ENCODE assay signal across 20 cellular contexts in the genomic region with DNA sequence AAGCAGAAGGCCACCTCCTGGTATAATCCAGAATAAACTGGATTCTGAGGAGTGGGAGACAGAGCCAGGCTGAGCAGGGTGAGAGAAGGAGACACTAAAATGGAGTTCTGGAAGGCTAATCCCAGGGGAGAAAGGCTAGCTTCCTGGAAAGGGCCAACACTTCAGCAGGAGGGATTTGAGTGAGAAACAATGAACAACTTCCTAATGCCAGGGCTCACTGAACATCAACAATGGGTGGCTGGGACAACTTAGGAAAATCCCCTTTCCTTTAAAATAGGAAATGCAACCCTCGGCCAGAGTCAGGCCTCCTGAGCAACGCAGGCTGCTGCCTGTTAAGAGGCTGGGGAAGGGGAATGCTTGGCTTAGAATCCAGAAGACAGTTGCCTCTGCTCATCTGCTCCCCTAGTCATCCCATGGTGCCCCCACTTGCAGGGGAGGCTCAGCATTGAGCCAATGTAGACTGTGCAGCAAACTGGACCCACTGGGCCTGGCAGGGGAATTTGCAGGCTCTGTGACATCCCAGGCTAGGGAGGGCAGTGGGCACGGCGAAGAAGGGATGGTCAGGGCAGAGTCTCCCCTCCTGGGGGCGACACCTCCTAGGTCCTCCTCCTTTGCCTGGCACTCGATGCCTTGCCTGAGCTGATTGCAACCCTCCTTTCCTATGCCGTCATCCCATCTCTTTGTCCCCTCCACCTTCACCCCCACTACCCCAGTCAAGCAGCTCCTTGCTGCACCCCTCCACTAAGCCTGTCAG.
DNase-seq lines count a peak whose midpoint lies in the region; ATAC-seq and TF ChIP-seq lines count a peak whose summit lies in the region.
"Had no signal": no experiment of that assay in that cellular context is flagged by ENCODE, and none has a peak within 500 bp of the region (broad histone marks: within the 10 kb centered on the region; RNA-seq: fewer than 3 reads in every experiment).

No MANE protein-coding gene starts in this region.

- H3K27me3 ChIP-seq in lower lobe of right lung (ENCODE audit: low read depth): no peaks in the 10 kb centered on the region
- H3K27me3 ChIP-seq in stomach: no peaks in the 10 kb centered on the region
- H3K27me3 ChIP-seq: MG63, testis had no signal

- TF ChIP-seq POLR2A in stomach (IDR thresholded peaks at IDR 0.05): no peak

- POLR2A ChIA-PET in WTC11 (lab: Charles Lee): no interaction called here

- no peaks in the 10 kb centered on the region for H3K36me3 Mint-ChIP-seq in WTC11
- H3K36me3 Mint-ChIP-seq: natural killer cell treated with Interleukin-12 subunit alpha and Interleukin-12 subunit beta and Interleukin-15 and Interleukin-18, amount 100 ng/mL, for 72 hours had no signal

- no peaks in the 10 kb centered on the region for H3K27me3 Mint-ChIP-seq in WTC11 (ENCODE audit: low read depth)
- H3K27me3 Mint-ChIP-seq: natural killer cell treated with Interleukin-12 subunit alpha and Interleukin-12 subunit beta and Interleukin-15 and Interleukin-18, amount 100 ng/mL, for 72 hours had no signal

- no peak overlapping the region for H3K4me3 ChIP-seq in lower lobe of right lung
- H3K4me3 ChIP-seq in stomach: no peak overlapping the region
- H3K4me3 ChIP-seq: MG63, SK-N-MC, testis had no signal

- H3K4me1 Mint-ChIP-seq in WTC11: peaks cover 6% of the 10 kb centered on the region; the same call in 1 of the 2 replicates

- H3K27ac ChIP-seq in lower lobe of right lung (peak overlapping the region; percentile 31), stomach (peak overlapping the region in 4 of 5 donors; percentile 26 to 41 (median 32))
- H3K27ac ChIP-seq: SK-N-MC, testis had no signal

- CTCF ChIA-PET in WTC11 (lab: Charles Lee): interaction anchor here (0.8 to 1.2 kb wide), 4 partner anchors 16 to 174 kb away, joined by 3 to 4 read pairs (median 4); no protein-coding TSS in a partner anchor

- H3K27ac Mint-ChIP-seq in WTC11: peak overlapping the region; percentile 47; the same call in 1 of the 2 replicates

- no peaks in the 10 kb centered on the region for H3K9me3 Mint-ChIP-seq in WTC11
- H3K9me3 Mint-ChIP-seq: natural killer cell treated with Interleukin-12 subunit alpha and Interleukin-12 subunit beta and Interleukin-15 and Interleukin-18, amount 100 ng/mL, for 72 hours had no signal

- ATAC-seq in WTC11: no peak
- ATAC-seq in lower lobe of right lung: no peak
- ATAC-seq in GM19328 (IDR thresholded peaks at IDR 0.05; ENCODE audit: unreplicated experiment): no peak
- ATAC-seq: natural killer cell treated with Interleukin-12 subunit alpha and Interleukin-12 subunit beta and Interleukin-15 and Interleukin-18, amount 100 ng/mL, for 72 hours had no signal

- 73 to 82% (median 73%) methylated on average over 7 of the region's 7 CpGs for WGBS in stomach, 5 donors

- H3K36me3 ChIP-seq in lower lobe of right lung (peaks cover 98% of the 10 kb centered on the region), stomach (peaks cover 50 to 99% (median 81%) of the 10 kb centered on the region in 4 donors)

- no peak for DNase-seq in WTC11 (ENCODE audit: low spot score)
- peak; percentile 82 for DNase-seq in dermis blood vessel endothelial cell
- peak; percentile 25 for DNase-seq in lower lobe of right lung
- DNase-seq in stomach: no peak
- no peak for DNase-seq in NCI-H1436 (lab: John Stamatoyannopoulos, UW)
- DNase-seq in SIG-M5 treated with dmso at 0.1 percent for 504 hours (lab: John Stamatoyannopoulos, UW; ENCODE audit: unreplicated experiment): no peak
- DNase-seq in NCI-H146 treated with DMSO at 0.1 percent for 48 hours (lab: John Stamatoyannopoulos, UW; ENCODE audit: unreplicated experiment): no peak
- DNase-seq: activated naive CD4-positive, alpha-beta T cell treated with Interleukin-2 at 50 U/mL for 16 hours; effector CD8-positive, alpha-beta T cell; HCEC 1CT; mammary epithelial cell; MG63; NCI-H1930; NCI-H510A; stimulated activated CD4-positive, alpha-beta T cell treated with anti-CD3 and anti-CD28 coated beads, Interleukin-2, amount 100 ng/mL, for 24 hours; T1000; testis had no signal

- H3K4me3 Mint-ChIP-seq in WTC11: no peak overlapping the region
- H3K4me3 Mint-ChIP-seq: natural killer cell treated with Interleukin-12 subunit alpha and Interleukin-12 subunit beta and Interleukin-15 and Interleukin-18, amount 100 ng/mL, for 72 hours had no signal

- no peaks in the 10 kb centered on the region for H3K9me3 ChIP-seq in lower lobe of right lung
- H3K9me3 ChIP-seq in stomach: no peaks in the 10 kb centered on the region
- H3K9me3 ChIP-seq: MG63, testis had no signal

- H3K4me1 ChIP-seq in lower lobe of right lung: peaks cover 88% of the 10 kb centered on the region
- peaks cover 19 to 87% (median 45%) of the 10 kb centered on the region in 4 donors for H3K4me1 ChIP-seq in stomach

- no peak for TF ChIP-seq EP300 in stomach (IDR thresholded peaks at IDR 0.05)

- intact Hi-C loops in lower lobe of right lung (cut with DNase I) (no loop called here), stomach (cut with DNase I; ENCODE audit: low total_unique reads) (no loop called here)

- TF ChIP-seq CTCF in WTC11 (IDR thresholded peaks at IDR 0.05): no peak
- no peak for TF ChIP-seq CTCF in lower lobe of right lung (IDR thresholded peaks at IDR 0.05)
- no peak for TF ChIP-seq CTCF in stomach (IDR thresholded peaks at IDR 0.05)

TF ChIP-seq in WTC11, 78 proteins besides CTCF, POLR2A, EP300 and RAD21:
- TF ChIP-seq SOX15 (CRISPR knock-in tag; IDR thresholded peaks at IDR 0.05) (no peak), CREB1 (CRISPR knock-in tag; IDR thresholded peaks at IDR 0.05) (no peak), ZBTB21 (CRISPR knock-in tag; IDR thresholded peaks at IDR 0.05; ENCODE audit: borderline replicate concordance) (no peak), FOXP1 (CRISPR knock-in tag; IDR thresholded peaks at IDR 0.05; ENCODE audit: borderline replicate concordance) (no peak), NFE2L1 (CRISPR knock-in tag; IDR thresholded peaks at IDR 0.05) (no peak), ZNF317 (CRISPR knock-in tag; IDR thresholded peaks at IDR 0.05; ENCODE audit: borderline replicate concordance, low read depth) (no peak), ESRRA (CRISPR knock-in tag; IDR thresholded peaks at IDR 0.05; ENCODE audit: borderline replicate concordance) (no peak), TCF7 (CRISPR knock-in tag; IDR thresholded peaks at IDR 0.05; ENCODE audit: low read depth) (no peak)
- TF ChIP-seq, protein P1, sequence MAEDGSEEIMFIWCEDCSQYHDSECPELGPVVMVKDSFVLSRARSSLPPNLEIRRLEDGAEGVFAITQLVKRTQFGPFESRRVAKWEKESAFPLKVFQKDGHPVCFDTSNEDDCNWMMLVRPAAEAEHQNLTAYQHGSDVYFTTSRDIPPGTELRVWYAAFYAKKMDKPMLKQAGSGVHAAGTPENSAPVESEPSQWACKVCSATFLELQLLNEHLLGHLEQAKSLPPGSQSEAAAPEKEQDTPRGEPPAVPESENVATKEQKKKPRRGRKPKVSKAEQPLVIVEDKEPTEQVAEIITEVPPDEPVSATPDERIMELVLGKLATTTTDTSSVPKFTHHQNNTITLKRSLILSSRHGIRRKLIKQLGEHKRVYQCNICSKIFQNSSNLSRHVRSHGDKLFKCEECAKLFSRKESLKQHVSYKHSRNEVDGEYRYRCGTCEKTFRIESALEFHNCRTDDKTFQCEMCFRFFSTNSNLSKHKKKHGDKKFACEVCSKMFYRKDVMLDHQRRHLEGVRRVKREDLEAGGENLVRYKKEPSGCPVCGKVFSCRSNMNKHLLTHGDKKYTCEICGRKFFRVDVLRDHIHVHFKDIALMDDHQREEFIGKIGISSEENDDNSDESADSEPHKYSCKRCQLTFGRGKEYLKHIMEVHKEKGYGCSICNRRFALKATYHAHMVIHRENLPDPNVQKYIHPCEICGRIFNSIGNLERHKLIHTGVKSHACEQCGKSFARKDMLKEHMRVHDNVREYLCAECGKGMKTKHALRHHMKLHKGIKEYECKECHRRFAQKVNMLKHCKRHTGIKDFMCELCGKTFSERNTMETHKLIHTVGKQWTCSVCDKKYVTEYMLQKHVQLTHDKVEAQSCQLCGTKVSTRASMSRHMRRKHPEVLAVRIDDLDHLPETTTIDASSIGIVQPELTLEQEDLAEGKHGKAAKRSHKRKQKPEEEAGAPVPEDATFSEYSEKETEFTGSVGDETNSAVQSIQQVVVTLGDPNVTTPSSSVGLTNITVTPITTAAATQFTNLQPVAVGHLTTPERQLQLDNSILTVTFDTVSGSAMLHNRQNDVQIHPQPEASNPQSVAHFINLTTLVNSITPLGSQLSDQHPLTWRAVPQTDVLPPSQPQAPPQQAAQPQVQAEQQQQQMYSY (CRISPR knock-in tag; IDR thresholded peaks at IDR 0.05): no peak
- TF ChIP-seq, protein P2, sequence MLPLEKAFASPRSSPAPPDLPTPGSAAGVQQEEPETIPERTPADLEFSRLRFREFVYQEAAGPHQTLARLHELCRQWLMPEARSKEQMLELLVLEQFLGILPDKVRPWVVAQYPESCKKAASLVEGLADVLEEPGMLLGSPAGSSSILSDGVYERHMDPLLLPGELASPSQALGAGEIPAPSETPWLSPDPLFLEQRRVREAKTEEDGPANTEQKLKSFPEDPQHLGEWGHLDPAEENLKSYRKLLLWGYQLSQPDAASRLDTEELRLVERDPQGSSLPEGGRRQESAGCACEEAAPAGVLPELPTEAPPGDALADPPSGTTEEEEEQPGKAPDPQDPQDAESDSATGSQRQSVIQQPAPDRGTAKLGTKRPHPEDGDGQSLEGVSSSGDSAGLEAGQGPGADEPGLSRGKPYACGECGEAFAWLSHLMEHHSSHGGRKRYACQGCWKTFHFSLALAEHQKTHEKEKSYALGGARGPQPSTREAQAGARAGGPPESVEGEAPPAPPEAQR (CRISPR knock-in tag; IDR thresholded peaks at IDR 0.05): no peak

Comparison
In these comparisons a context has a peak if more than half of its experiments do, and no peak if none do; other contexts are left out.
1. DNase-seq: peak in dermis blood vessel endothelial cell (single experiment) and lower lobe of right lung (single experiment); none in WTC11 (single experiment), stomach (single experiment), NCI-H1436 (single experiment), SIG-M5 treated with dmso at 0.1 percent for 504 hours (single experiment) and NCI-H146 treated with DMSO at 0.1 percent for 48 hours (single experiment).